1 cellular context compared by ENCODE assay signal in the genomic region with DNA sequence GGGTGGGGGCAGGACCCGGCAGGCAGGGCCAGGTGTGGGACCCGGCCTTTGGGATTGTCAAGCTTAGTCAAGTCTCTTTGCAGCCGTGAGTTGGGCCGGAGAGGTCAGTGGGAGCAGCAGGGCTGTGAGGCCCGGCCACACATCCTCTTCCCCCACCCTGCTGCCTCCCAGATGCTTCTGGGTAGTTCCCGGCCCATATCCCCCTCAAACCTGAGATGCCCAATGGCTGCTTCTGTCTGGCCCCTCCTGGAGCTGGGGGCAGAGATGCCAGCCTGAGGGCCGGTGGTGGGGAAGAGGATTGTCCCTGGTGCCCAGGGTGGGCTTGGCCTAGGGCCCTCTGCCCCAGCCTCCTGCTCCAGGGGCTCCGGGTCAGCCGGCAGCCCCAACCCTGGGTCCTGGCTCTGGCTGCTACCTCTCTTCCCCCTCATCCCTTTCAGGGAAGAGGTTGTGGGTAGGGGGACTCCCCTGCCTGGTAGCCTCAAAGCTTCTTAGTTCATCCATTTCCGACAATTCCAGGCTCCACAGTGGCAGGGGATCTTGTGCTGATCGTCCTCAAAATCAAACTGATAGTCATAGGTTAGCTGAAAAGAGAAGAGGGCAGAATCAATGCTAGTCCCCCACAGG.
TF ChIP-seq lines count a peak whose summit lies in the region.

No MANE protein-coding gene starts in this region.

TF ChIP-seq in HepG2, 621 proteins besides CTCF, POLR2A, EP300 and RAD21:
- TF ChIP-seq ZNF563 (CRISPR knock-in tag; IDR thresholded peaks at IDR 0.05) (no peak), AGO2 (optimal IDR thresholded peaks at IDR 0.05; ENCODE audit: low read depth, low read length) (peak; percentile 57)
